Comparison of ENCODE assay signal across 8 cellular contexts in the genomic region with DNA sequence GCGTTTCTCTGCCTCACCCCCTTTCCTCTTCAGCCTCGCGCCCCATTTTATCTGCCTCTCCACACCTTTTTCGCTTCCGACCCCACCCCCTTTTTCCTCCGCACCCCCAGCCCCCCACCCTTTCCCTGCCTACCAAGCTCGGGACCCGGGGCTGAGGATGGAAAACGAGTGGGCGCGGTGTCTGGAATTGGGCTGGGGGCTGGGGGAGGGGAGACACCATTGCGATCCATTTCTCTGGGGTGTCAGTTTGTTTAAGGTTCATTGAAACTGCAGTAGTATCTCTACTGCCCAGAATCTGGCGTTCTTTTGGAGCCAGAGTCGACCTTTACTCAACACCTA. TPM values are rescaled to one million over a fixed set of nuclear protein-coding genes. Genes with fewer than 3 reads are reported as not detected.
DNase-seq lines count a peak whose midpoint lies in the region; ATAC-seq and TF ChIP-seq lines count a peak whose summit lies in the region.

No MANE protein-coding gene starts in this region.

- H3K4me3 Mint-ChIP-seq in T-helper 2 cell treated with Interferon-gamma antibody and Interleukin-4, amounts not matched to agents 5 μg/mL and 100 μg/mL, for 36 hours = peak overlapping the region; percentile 95

- peak overlapping the region; percentile 90 for H3K4me3 ChIP-seq in adipocyte (ENCODE audit: low read length)
- H3K4me3 ChIP-seq in suprapubic skin = peak overlapping the region; percentile 71

- no peaks in the 10 kb centered on the region for H3K27me3 ChIP-seq in adipocyte (replicated peaks; ENCODE audit: control insufficient read depth, insufficient read depth, low read length)
- H3K27me3 ChIP-seq in suprapubic skin = no peaks in the 10 kb centered on the region

- peaks cover 7% of the 10 kb centered on the region for H3K4me1 ChIP-seq in adipocyte (ENCODE audit: control insufficient read depth, insufficient read depth, low read length)
- H3K4me1 ChIP-seq in suprapubic skin = no peaks in the 10 kb centered on the region

- H3K9ac ChIP-seq in adipocyte (ENCODE audit: low read length) = peak overlapping the region; percentile 87

- H3K36me3 Mint-ChIP-seq in T-helper 2 cell treated with Interferon-gamma antibody and Interleukin-4, amounts not matched to agents 5 μg/mL and 100 μg/mL, for 36 hours (ENCODE audit: low read depth) = peaks cover 7% of the 10 kb centered on the region

- TF ChIP-seq CTCF in suprapubic skin (IDR thresholded peaks at IDR 0.05) = no peak

- WGBS in suprapubic skin = 44% methylated on average over 14 of the region's 14 CpGs

- H3K36me3 ChIP-seq in adipocyte (ENCODE audit: control insufficient read depth, insufficient read depth, low read length, severe bottlenecking) (no peaks in the 10 kb centered on the region), suprapubic skin (no peaks in the 10 kb centered on the region)

- no peak overlapping the region for H3K27ac ChIP-seq in suprapubic skin

- H3K4me1 Mint-ChIP-seq in T-helper 2 cell treated with Interferon-gamma antibody and Interleukin-4, amounts not matched to agents 5 μg/mL and 100 μg/mL, for 36 hours (ENCODE audit: low read depth) = peaks cover 44% of the 10 kb centered on the region

- intact Hi-C loops in left colon (cut with DNase I, micrococcal nuclease) = no loop called here

- H3K27me3 Mint-ChIP-seq in T-helper 2 cell treated with Interferon-gamma antibody and Interleukin-4, amounts not matched to agents 5 μg/mL and 100 μg/mL, for 36 hours (ENCODE audit: low read depth) = no peaks in the 10 kb centered on the region

- H3K9me3 ChIP-seq in adipocyte (ENCODE audit: control insufficient read depth, low read length) (peaks cover 4% of the 10 kb centered on the region), suprapubic skin (no peaks in the 10 kb centered on the region)

- no peak for DNase-seq in T-helper 2 cell treated with Interferon-gamma antibody and Interleukin-4, amounts not matched to agents 5 μg/mL and 100 μg/mL, for 36 hours (ENCODE audit: low spot score)
- DNase-seq in T-helper 2 cell (no peak), adipocyte (ENCODE audit: low read depth) (peak; percentile 15), left colon (no peak), suprapubic skin (ENCODE audit: low spot score in 2 of 2) (no peak)
- DNase-seq in central memory CD4-positive, alpha-beta T cell = no peak

- ATAC-seq in left colon (peak; percentile 29), HG02623 (IDR thresholded peaks at IDR 0.05; ENCODE audit: unreplicated experiment) (no peak), GM21619 (IDR thresholded peaks at IDR 0.05; ENCODE audit: unreplicated experiment) (no peak)

- no peak for TF ChIP-seq EP300 in suprapubic skin (IDR thresholded peaks at IDR 0.05)

- H3K27ac Mint-ChIP-seq in T-helper 2 cell treated with Interferon-gamma antibody and Interleukin-4, amounts not matched to agents 5 μg/mL and 100 μg/mL, for 36 hours = peak overlapping the region; percentile 84

- no peak for TF ChIP-seq POLR2A in suprapubic skin (IDR thresholded peaks at IDR 0.05)

- no peaks in the 10 kb centered on the region for H3K9me3 Mint-ChIP-seq in T-helper 2 cell treated with Interferon-gamma antibody and Interleukin-4, amounts not matched to agents 5 μg/mL and 100 μg/mL, for 36 hours

RNA-seq across cellular contexts. Expression of a gene that starts 0.7 kb away (rescaled TPM):
- total RNA-seq in left colon (10 to 100 TPM; 13.1 to 17.3 TPM), suprapubic skin (10 to 100 TPM; 12.5 to 17.1 (median 15.3) TPM)

RNA-seq across cellular contexts. Expression of a gene that starts 12.2 kb away (rescaled TPM):
- total RNA-seq in left colon = 10 to 100 TPM; 23.6 to 27.2 TPM
- 10 to 100 TPM; 17.4 to 26.7 (median 23.3) TPM for total RNA-seq in suprapubic skin
